In the genomic region with DNA sequence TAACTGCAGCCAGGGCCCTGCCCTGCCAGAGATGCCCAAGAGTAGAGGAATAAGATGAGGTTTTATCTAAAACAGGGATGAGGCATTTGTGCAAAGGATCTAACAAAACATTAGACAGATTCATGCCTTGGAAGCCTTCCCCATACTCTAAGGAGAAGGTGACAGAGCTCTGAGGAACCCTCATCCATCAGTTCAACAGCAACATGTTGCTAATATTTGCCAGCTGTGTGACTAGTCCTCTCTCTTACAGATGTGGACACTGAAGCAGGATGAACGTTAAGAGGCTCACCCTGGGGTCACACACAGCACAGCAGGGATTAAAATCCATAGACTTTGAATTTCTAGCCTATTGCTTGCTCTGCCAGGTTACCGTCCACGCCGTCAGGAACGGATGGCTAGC, we compare ENCODE assay signal across 19 cellular contexts.
DNase-seq lines count a peak whose midpoint lies in the region; ATAC-seq, FAIRE-seq and TF ChIP-seq lines count a peak whose summit lies in the region.
"Had no signal": no experiment of that assay in that cellular context is flagged by ENCODE, and none has a peak within 500 bp of the region (broad histone marks: within the 10 kb centered on the region; RNA-seq: fewer than 3 reads in every experiment).

No MANE protein-coding gene starts in this region.

- DNase-seq in SK-N-SH (no peak), astrocyte (ENCODE audit: low read depth) (no peak), foreskin fibroblast (peak; percentile 66 to 85), KG1 (lab: John Stamatoyannopoulos, UW) (no peak), Peyer's patch (no peak), DMS153 (lab: John Stamatoyannopoulos, UW) (no peak)
- DNase-seq: 8988T, C1 segment of cervical spinal cord, EL, NCI-H1436, NCI-H2081 treated with DMSO at 0.1 percent for 48 hours, NCI-H510A treated with DMSO at 0.1 percent for 48 hours, NCI-H82 had no signal

- no peaks in the 10 kb centered on the region for H4K20me1 ChIP-seq in SK-N-SH (ENCODE audit: insufficient read depth)
- H4K20me1 ChIP-seq in astrocyte (ENCODE audit: insufficient read depth, low read length) = no peaks in the 10 kb centered on the region

- H3K27ac ChIP-seq in SK-N-SH (ENCODE audit: low read depth in 2 of 2, low read length in 1 of 2) (no peak overlapping the region), astrocyte (ENCODE audit: low read depth, low read length) (no peak overlapping the region), Peyer's patch (no peak overlapping the region)

- TF ChIP-seq RAD21 in SK-N-SH (IDR thresholded peaks at IDR 0.05; ENCODE audit: low read length) = no peak

- H3K4me1 Mint-ChIP-seq in astrocyte (ENCODE audit: low read depth, unreplicated experiment) = no peaks in the 10 kb centered on the region

- CTCF ChIA-PET in SK-N-SH (lab: Yijun Ruan, JAX) = interaction anchor here (1.0 kb wide), 1 partner anchor 22 kb away, joined by 3 read pairs; no protein-coding TSS in a partner anchor

- H3K9me3 Mint-ChIP-seq in astrocyte (ENCODE audit: unreplicated experiment) = no peaks in the 10 kb centered on the region

- no peak for TF ChIP-seq EP300 in SK-N-SH (IDR thresholded peaks at IDR 0.05; ENCODE audit: borderline replicate concordance in 1 of 2, low read depth in 1 of 2, low read length in 1 of 2)

- H3K36me3 ChIP-seq in SK-N-SH (replicated peaks in 1 of 2; ENCODE audit: control insufficient read depth in 1 of 2, insufficient read depth in 2 of 2, low read length in 1 of 2) = no peaks in the 10 kb centered on the region
- no peaks in the 10 kb centered on the region for H3K36me3 ChIP-seq in astrocyte (ENCODE audit: insufficient read depth, low read length)
- H3K36me3 ChIP-seq in Peyer's patch = no peaks in the 10 kb centered on the region
- H3K36me3 ChIP-seq: HAP-1 had no signal

- H3K4me2 ChIP-seq in SK-N-SH = no peak overlapping the region
- no peak overlapping the region for H3K4me2 ChIP-seq in astrocyte (ENCODE audit: low read length)

- peaks cover 8% of the 10 kb centered on the region for H3K27me3 Mint-ChIP-seq in astrocyte (ENCODE audit: low read depth, unreplicated experiment)

- no peaks in the 10 kb centered on the region for H3K79me2 ChIP-seq in SK-N-SH (ENCODE audit: insufficient read depth)
- no peaks in the 10 kb centered on the region for H3K79me2 ChIP-seq in astrocyte (ENCODE audit: insufficient read depth, low read length)

- H2AFZ ChIP-seq in SK-N-SH (ENCODE audit: low read depth) (no peak overlapping the region), astrocyte (ENCODE audit: low read depth, low read length) (no peak overlapping the region)

- H3K4me1 ChIP-seq in SK-N-SH (ENCODE audit: control insufficient read depth in 1 of 2, insufficient read depth in 2 of 2, low read depth in 1 of 2, low read length in 1 of 2) (peaks cover 0 to 3% of the 10 kb centered on the region in 2 experiments; a peak in 1 of 4 replicates), astrocyte (ENCODE audit: insufficient read depth, low read length) (no peaks in the 10 kb centered on the region), Peyer's patch (no peaks in the 10 kb centered on the region)
- H3K4me1 ChIP-seq: HAP-1 had no signal

- no peaks in the 10 kb centered on the region for H3K27me3 ChIP-seq in SK-N-SH (ENCODE audit: insufficient read depth)
- H3K27me3 ChIP-seq in astrocyte (ENCODE audit: insufficient read depth, low read length) = no peaks in the 10 kb centered on the region
- no peaks in the 10 kb centered on the region for H3K27me3 ChIP-seq in Peyer's patch

- WGBS in SK-N-SH (ENCODE audit: low lambda C conversion rate) = 80% methylated on average over 5 of the region's 5 CpGs

- H3K9ac ChIP-seq in SK-N-SH = no peak overlapping the region
- no peak overlapping the region for H3K9ac ChIP-seq in astrocyte (ENCODE audit: low read length)

- POLR2A ChIA-PET in SK-N-SH (lab: Yijun Ruan, JAX) = no interaction called here

- TF ChIP-seq CTCF in SK-N-SH (IDR thresholded peaks at IDR 0.05) = no peak
- no peak for TF ChIP-seq CTCF in astrocyte (IDR thresholded peaks at IDR 0.05; ENCODE audit: insufficient read depth, low read depth, low read length)
- no peak for TF ChIP-seq CTCF in foreskin fibroblast (IDR thresholded peaks at IDR 0.05; ENCODE audit: low read depth, low read length)
- no peak for TF ChIP-seq CTCF in Peyer's patch (IDR thresholded peaks at IDR 0.05)

- H3K36me3 Mint-ChIP-seq in astrocyte (ENCODE audit: low read depth, unreplicated experiment) = no peaks in the 10 kb centered on the region

- peak; percentile 16; the same call in 2 of the 3 replicates for ATAC-seq in SK-N-SH treated with all-trans-retinoic acid at 6 μM for 48 hours
- no peak for ATAC-seq in HG02798 (IDR thresholded peaks at IDR 0.05; ENCODE audit: poor library complexity, unreplicated experiment)
- ATAC-seq: K562, Right ventricle myocardium inferior had no signal

- no peaks in the 10 kb centered on the region for H3K9me3 ChIP-seq in SK-N-SH
- no peaks in the 10 kb centered on the region for H3K9me3 ChIP-seq in astrocyte (ENCODE audit: insufficient read depth, low read depth, low read length)
- H3K9me3 ChIP-seq in Peyer's patch = no peaks in the 10 kb centered on the region
- H3K9me3 ChIP-seq: HAP-1 had no signal

- TF ChIP-seq POLR2A in Peyer's patch (IDR thresholded peaks at IDR 0.05) = no peak

- H3K27ac Mint-ChIP-seq in astrocyte (ENCODE audit: unreplicated experiment) = peak overlapping the region; percentile 18

- no peaks in the 10 kb centered on the region for H3K9me2 ChIP-seq in SK-N-SH

- no peak for FAIRE-seq in astrocyte (lab: Jason Lieb, UNC)
- FAIRE-seq: GM19239, K562 had no signal

- H3F3A ChIP-seq in SK-N-SH (replicated peaks; ENCODE audit: insufficient read depth) = no peaks in the 10 kb centered on the region

- H3K4me3 ChIP-seq in SK-N-SH (ENCODE audit: low read depth in 2 of 2, low read length in 1 of 2) = no peak overlapping the region
- no peak overlapping the region for H3K4me3 ChIP-seq in astrocyte (ENCODE audit: insufficient read depth, low read depth, low read length)
- no peak overlapping the region for H3K4me3 ChIP-seq in foreskin fibroblast (ENCODE audit: low read depth in 1 of 2, low read length in 2 of 2)
- H3K4me3 ChIP-seq in Peyer's patch = no peak overlapping the region
- H3K4me3 ChIP-seq: HAP-1, K562 had no signal

- H3K4me3 Mint-ChIP-seq in astrocyte (ENCODE audit: unreplicated experiment) = no peak overlapping the region

TF ChIP-seq in SK-N-SH treated with all-trans-retinoic acid at 6 μM for 48 hours, 23 proteins besides CTCF, POLR2A, EP300 and RAD21:
- no peak for TF ChIP-seq ZNF8 (CRISPR knock-in tag; IDR thresholded peaks at IDR 0.05)
- TF ChIP-seq, protein P1, sequence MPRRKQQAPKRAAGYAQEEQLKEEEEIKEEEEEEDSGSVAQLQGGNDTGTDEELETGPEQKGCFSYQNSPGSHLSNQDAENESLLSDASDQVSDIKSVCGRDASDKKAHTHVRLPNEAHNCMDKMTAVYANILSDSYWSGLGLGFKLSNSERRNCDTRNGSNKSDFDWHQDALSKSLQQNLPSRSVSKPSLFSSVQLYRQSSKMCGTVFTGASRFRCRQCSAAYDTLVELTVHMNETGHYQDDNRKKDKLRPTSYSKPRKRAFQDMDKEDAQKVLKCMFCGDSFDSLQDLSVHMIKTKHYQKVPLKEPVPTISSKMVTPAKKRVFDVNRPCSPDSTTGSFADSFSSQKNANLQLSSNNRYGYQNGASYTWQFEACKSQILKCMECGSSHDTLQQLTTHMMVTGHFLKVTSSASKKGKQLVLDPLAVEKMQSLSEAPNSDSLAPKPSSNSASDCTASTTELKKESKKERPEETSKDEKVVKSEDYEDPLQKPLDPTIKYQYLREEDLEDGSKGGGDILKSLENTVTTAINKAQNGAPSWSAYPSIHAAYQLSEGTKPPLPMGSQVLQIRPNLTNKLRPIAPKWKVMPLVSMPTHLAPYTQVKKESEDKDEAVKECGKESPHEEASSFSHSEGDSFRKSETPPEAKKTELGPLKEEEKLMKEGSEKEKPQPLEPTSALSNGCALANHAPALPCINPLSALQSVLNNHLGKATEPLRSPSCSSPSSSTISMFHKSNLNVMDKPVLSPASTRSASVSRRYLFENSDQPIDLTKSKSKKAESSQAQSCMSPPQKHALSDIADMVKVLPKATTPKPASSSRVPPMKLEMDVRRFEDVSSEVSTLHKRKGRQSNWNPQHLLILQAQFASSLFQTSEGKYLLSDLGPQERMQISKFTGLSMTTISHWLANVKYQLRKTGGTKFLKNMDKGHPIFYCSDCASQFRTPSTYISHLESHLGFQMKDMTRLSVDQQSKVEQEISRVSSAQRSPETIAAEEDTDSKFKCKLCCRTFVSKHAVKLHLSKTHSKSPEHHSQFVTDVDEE (CRISPR knock-in tag; IDR thresholded peaks at IDR 0.05) = no peak
- TF ChIP-seq PPARA (CRISPR knock-in tag; IDR thresholded peaks at IDR 0.05; ENCODE audit: borderline replicate concordance) = no peak
- no peak for TF ChIP-seq ARNTL (CRISPR knock-in tag; IDR thresholded peaks at IDR 0.05; ENCODE audit: borderline replicate concordance, low read depth)

TF ChIP-seq in SK-N-SH, 30 proteins besides CTCF, POLR2A, EP300 and RAD21:
- TF ChIP-seq, protein P2, sequence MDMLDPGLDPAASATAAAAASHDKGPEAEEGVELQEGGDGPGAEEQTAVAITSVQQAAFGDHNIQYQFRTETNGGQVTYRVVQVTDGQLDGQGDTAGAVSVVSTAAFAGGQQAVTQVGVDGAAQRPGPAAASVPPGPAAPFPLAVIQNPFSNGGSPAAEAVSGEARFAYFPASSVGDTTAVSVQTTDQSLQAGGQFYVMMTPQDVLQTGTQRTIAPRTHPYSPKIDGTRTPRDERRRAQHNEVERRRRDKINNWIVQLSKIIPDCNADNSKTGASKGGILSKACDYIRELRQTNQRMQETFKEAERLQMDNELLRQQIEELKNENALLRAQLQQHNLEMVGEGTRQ (IDR thresholded peaks at IDR 0.05; ENCODE audit: borderline replicate concordance, low read depth, low read length) = no peak
- TF ChIP-seq, protein P3, sequence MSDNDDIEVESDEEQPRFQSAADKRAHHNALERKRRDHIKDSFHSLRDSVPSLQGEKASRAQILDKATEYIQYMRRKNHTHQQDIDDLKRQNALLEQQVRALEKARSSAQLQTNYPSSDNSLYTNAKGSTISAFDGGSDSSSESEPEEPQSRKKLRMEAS (IDR thresholded peaks at IDR 0.05; ENCODE audit: low read depth) = no peak
- no peak for TF ChIP-seq SIN3A (IDR thresholded peaks at IDR 0.05; ENCODE audit: borderline replicate concordance, low read depth, low read length)

Comparison
In these comparisons a context has a peak if more than half of its experiments do, and no peak if none do; other contexts are left out.
1. DNase-seq: peak in foreskin fibroblast (2 of 2); none in SK-N-SH (single experiment), astrocyte (single experiment), KG1 (single experiment), Peyer's patch (0 of 3) and DMS153 (single experiment).